Comparison of ENCODE assay signal across 13 cellular contexts in the genomic region with DNA sequence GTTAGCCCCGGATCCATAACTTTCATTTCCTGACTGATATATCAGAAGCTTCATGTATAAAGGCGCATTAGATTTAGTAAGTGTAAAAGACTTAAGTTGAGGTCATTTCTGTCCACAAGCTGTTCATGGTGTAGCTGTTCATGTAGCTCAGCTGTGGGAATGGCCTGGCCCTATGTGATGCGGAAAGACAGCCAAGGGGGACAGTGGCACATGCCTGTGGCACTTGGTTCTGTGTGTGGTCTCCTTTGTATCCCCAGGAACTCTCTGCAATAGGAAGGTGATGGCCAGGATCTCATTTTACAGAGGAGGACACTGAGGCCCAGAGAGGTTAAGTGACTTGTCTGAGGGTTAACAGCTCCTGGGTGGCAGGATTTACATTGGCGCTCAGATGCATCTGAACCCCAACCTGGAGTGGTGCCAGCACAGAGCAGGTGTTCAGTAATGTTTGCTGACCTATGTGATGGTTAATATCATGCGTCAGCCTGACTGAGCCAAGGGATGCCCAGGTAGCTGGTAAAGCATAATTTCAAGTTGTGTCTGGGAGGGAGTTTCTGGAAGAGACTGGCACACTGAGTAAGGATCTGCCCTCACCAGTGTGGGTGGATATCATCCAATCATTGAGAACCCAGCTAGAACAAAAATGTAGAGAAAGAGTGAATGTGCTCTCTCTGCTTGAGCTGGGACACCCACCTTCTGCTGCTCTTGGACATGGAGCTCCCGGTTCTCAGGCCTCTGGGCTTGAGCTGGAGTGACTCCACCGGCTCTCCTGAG. TPM values are rescaled to one million over a fixed set of nuclear protein-coding genes. Genes with fewer than 3 reads are reported as not detected.
DNase-seq lines count a peak whose midpoint lies in the region; ATAC-seq and TF ChIP-seq lines count a peak whose summit lies in the region.
"Had no signal": no experiment of that assay in that cellular context is flagged by ENCODE, and none has a peak within 500 bp of the region (broad histone marks: within the 10 kb centered on the region; RNA-seq: fewer than 3 reads in every experiment).

No MANE protein-coding gene starts in this region.

- no peaks in the 10 kb centered on the region for H3K36me3 ChIP-seq in HCT116 (ENCODE audit: control insufficient read depth in 1 of 2, insufficient read depth in 2 of 2, low read length in 2 of 2)
- H3K36me3 ChIP-seq: cardiac muscle cell, thoracic aorta had no signal

- no peak for TF ChIP-seq POLR2A in HCT116 (IDR thresholded peaks at IDR 0.05; ENCODE audit: borderline replicate concordance, extremely low read depth, insufficient read depth, insufficient read length)

- H3K9me3 ChIP-seq in HCT116 (ENCODE audit: control insufficient read depth in 1 of 2, insufficient read depth in 1 of 2, low read depth in 1 of 2, low read length in 2 of 2), result no peaks in the 10 kb centered on the region
- H3K9me3 ChIP-seq: thoracic aorta had no signal

- peaks cover 83% of the 10 kb centered on the region for H3K4me1 Mint-ChIP-seq in memory B cell

- no peaks in the 10 kb centered on the region for H3K9me3 Mint-ChIP-seq in memory B cell

- H3K27ac Mint-ChIP-seq in memory B cell, result peak overlapping the region; percentile 92

- TF ChIP-seq CTCF in HCT116 (IDR thresholded peaks at IDR 0.05 in 2 of 3, conservative IDR thresholded peaks at IDR 0.05 in 1 of 3; ENCODE audit: borderline replicate concordance in 1 of 3, insufficient read depth in 1 of 3, low read depth in 2 of 3, low read length in 2 of 3), result no peak

- H3K27me3 Mint-ChIP-seq in memory B cell, result no peaks in the 10 kb centered on the region

- H3K4me3 ChIP-seq in HCT116 (replicated peaks in 1 of 2; ENCODE audit: low read depth in 1 of 2, low read length in 2 of 2), result no peak overlapping the region
- H3K4me3 ChIP-seq: cardiac muscle cell, thoracic aorta had no signal

- H3K4me2 ChIP-seq in HCT116 (ENCODE audit: low read length), result no peak overlapping the region

- no peaks in the 10 kb centered on the region for H3K27me3 ChIP-seq in HCT116 (ENCODE audit: insufficient read depth, low read length)
- H3K27me3 ChIP-seq: cardiac muscle cell had no signal

- H3K4me1 ChIP-seq in HCT116 (ENCODE audit: control insufficient read depth in 1 of 2, insufficient read depth in 2 of 2, low read length in 2 of 2), result peaks cover 43 to 77% of the 10 kb centered on the region in 2 experiments

- DNase-seq in NCI-H524 (lab: John Stamatoyannopoulos, UW) (peak; percentile 25 to 32), NCI-H524 treated with DMSO at 0.1 percent for 48 hours (lab: John Stamatoyannopoulos, UW) (no peak), HCT116 (ENCODE audit: low read depth, low spot score) (no peak), SHP77 (lab: John Stamatoyannopoulos, UW) (peak; percentile 83 to 91), memory B cell (ENCODE audit: low spot score in 2 of 2) (no peak), HPDE6-E6E7 (ENCODE audit: extremely low spot score) (no peak)
- no peak for DNase-seq in stimulated activated CD4-positive, alpha-beta T cell treated with anti-CD3 and anti-CD28 coated beads, Interleukin-12 subunit alpha, Interleukin-12 subunit beta, amount 100 ng/mL, for 4 hours
- DNase-seq: HCEC 1CT, midbrain had no signal

- CTCF ChIA-PET in HCT116 (lab: Charles Lee), result interaction anchor here (0.8 to 2.5 kb wide), 2 partner anchors 25 to 81 kb away, joined by 3 to 8 read pairs; a partner anchor contains a TSS

- no peak overlapping the region for H2AFZ ChIP-seq in HCT116 (ENCODE audit: low read depth, low read length, poor library complexity, severe bottlenecking)

- no peaks in the 10 kb centered on the region for H3K9me2 ChIP-seq in HCT116 (ENCODE audit: insufficient read depth)

- no peak for TF ChIP-seq RAD21 in HCT116 (IDR thresholded peaks at IDR 0.05; ENCODE audit: low read depth)

- POLR2A ChIA-PET in HCT116 (lab: Charles Lee), result no interaction called here

- BruUV-seq in HCT116 (replicated peaks; lab: Mats Ljungman, UMichigan), result no TSS peak

- intact Hi-C loops in HCT116 (cut with micrococcal nuclease), result no loop called here

- H3K9ac ChIP-seq in HCT116 (ENCODE audit: low read length), result no peak overlapping the region

- ATAC-seq in HCT116 (no peak), memory B cell (ENCODE audit: low read depth) (no peak), GM18511 (IDR thresholded peaks at IDR 0.05; ENCODE audit: unreplicated experiment) (no peak)
- ATAC-seq: esophagus mucosa had no signal

- H3K36me3 Mint-ChIP-seq in memory B cell, result peaks cover 7% of the 10 kb centered on the region

- peaks cover 3% of the 10 kb centered on the region; the same call in 1 of the 2 replicates for H4K20me1 ChIP-seq in HCT116 (ENCODE audit: insufficient read depth)

- no peak overlapping the region for H3K4me3 Mint-ChIP-seq in memory B cell

- H3K79me2 ChIP-seq in HCT116 (ENCODE audit: insufficient read depth, low read length), result peaks cover 98% of the 10 kb centered on the region

- RAD21 ChIA-PET in HCT116 (lab: Charles Lee; ENCODE audit: low non-redundant PET in 1 of 2, low total read pairs in 2 of 2, uncharacterized antibody in 2 of 2, unreplicated experiment in 2 of 2), result no interaction called here

- H3K27ac ChIP-seq in HCT116 (ENCODE audit: low read depth, low read length), result no peak overlapping the region
- H3K27ac ChIP-seq: cardiac muscle cell, thoracic aorta had no signal

TF ChIP-seq in HCT116, 20 proteins besides CTCF, POLR2A, EP300 and RAD21:
- no peak for TF ChIP-seq EZH2phosphoT487 (IDR thresholded peaks at IDR 0.05; ENCODE audit: borderline replicate concordance)
- TF ChIP-seq, protein P1, sequence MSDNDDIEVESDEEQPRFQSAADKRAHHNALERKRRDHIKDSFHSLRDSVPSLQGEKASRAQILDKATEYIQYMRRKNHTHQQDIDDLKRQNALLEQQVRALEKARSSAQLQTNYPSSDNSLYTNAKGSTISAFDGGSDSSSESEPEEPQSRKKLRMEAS (IDR thresholded peaks at IDR 0.05), result peak; percentile 18; the same call in 1 of the 2 replicates
- no peak for TF ChIP-seq FOSL1 (IDR thresholded peaks at IDR 0.05; ENCODE audit: low read depth)
- no peak for TF ChIP-seq ZFX (IDR thresholded peaks at IDR 0.05)
TF ChIP-seq in HCT116: peak in this region for 1.

RNA-seq across cellular contexts. Expression of a gene that starts 25.4 kb away (rescaled TPM):
- 111 TPM for total RNA-seq in HCT116 (2021; ENCODE audit: unreplicated experiment)
- polyA plus RNA-seq in HCT116 (2012), result 173 and 207 TPM in 2 replicates

Comparison
In these comparisons a context has a peak if more than half of its experiments do, and no peak if none do; other contexts are left out.
1. DNase-seq: peak in NCI-H524 (2 of 2) and SHP77 (2 of 2); none in NCI-H524 treated with DMSO at 0.1 percent for 48 hours (single experiment), HCT116 (single experiment), memory B cell (0 of 2), HPDE6-E6E7 (single experiment) and stimulated activated CD4-positive, alpha-beta T cell treated with anti-CD3 and anti-CD28 coated beads, Interleukin-12 subunit alpha, Interleukin-12 subunit beta, amount 100 ng/mL, for 4 hours (single experiment).